Comparison of ENCODE assay signal across 8 cellular contexts in the genomic region with DNA sequence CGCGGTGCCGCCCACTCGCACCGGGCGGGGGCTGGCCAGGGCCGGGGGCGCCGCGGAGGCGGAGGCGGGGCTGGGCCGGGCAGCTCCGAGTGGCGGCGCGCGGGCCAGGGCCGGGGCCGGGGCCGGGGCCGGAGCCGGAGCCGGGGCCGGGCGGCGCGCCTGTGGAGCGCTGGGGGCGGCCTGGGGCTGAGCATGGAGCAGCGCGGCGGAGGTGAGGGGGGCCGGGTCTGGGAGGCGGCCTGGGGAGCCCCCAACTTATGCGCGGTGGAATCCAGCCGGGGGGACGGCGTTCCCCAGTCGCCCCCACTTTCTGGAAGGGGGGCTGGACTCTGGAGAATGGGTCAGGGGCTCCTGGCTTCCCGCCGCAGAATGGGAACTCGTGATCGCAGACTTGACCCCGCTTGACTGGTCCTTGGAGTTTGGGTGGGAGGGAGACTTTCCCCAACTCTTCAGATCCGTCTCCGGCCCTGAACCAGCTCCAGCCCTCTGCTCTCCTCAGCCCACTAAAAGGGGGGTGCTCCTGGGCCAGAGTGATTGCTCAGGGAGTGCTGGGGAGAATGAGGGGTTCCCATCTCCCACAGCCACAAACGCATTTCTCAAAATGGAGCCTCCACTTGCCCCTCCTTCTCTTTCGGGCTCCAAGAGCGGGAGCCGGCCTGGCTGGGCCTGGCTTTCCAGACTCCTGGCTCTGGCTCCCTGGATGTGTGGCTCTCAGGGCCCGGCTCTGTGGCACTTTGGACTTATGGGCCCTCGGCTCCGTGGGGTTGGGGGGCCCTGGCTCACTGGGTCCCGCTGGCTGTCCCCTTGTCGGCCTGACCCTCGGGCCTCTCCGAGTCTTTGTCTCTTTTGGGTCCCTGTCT. TPM values are rescaled to one million over a fixed set of nuclear protein-coding genes. Genes with fewer than 3 reads are reported as not detected.
DNase-seq lines count a peak whose midpoint lies in the region; ATAC-seq and TF ChIP-seq lines count a peak whose summit lies in the region.

A gene with protein sequence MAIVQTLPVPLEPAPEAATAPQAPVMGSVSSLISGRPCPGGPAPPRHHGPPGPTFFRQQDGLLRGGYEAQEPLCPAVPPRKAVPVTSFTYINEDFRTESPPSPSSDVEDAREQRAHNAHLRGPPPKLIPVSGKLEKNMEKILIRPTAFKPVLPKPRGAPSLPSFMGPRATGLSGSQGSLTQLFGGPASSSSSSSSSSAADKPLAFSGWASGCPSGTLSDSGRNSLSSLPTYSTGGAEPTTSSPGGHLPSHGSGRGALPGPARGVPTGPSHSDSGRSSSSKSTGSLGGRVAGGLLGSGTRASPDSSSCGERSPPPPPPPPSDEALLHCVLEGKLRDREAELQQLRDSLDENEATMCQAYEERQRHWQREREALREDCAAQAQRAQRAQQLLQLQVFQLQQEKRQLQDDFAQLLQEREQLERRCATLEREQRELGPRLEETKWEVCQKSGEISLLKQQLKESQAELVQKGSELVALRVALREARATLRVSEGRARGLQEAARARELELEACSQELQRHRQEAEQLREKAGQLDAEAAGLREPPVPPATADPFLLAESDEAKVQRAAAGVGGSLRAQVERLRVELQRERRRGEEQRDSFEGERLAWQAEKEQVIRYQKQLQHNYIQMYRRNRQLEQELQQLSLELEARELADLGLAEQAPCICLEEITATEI (plus strand): TSS at position 67 of the 860 bp plus-strand sequence. CDS start 2,731 bp downstream, outside the sequence.

- peak; percentile 14; the same call in 1 of the 2 replicates for ATAC-seq in Panc1
- no peak for ATAC-seq in HG02642 (IDR thresholded peaks at IDR 0.05; ENCODE audit: poor library complexity, unreplicated experiment)

- in situ Hi-C loops in Panc1 (cut with HindIII; ENCODE audit: low pct_unique_long_range_greater_than_20kb, low sequenced_read_pairs) (no loop called here), endometrial microvascular endothelial cells (cut with HindIII; ENCODE audit: inconsistent ontology term, low pct_unique_long_range_greater_than_20kb, low sequenced_read_pairs) (no loop called here)

- intact Hi-C loops in Panc1 (cut with micrococcal nuclease; ENCODE audit: unreplicated experiment) = no loop called here

- POLR2A ChIA-PET in Panc1 (lab: Charles Lee) = no interaction called here

- CTCF ChIA-PET in Panc1 (lab: Charles Lee) = interaction anchor here (0.5 to 1.4 kb wide), 5 partner anchors 11 to 380 kb away, joined by 4 to 5 read pairs (median 5); no protein-coding TSS in a partner anchor

- H3K4me1 ChIP-seq in Panc1 (ENCODE audit: control insufficient read depth, insufficient read depth, low read length) = peaks cover 34% of the 10 kb centered on the region

- BruUV-seq in Panc1 (replicated peaks; lab: Mats Ljungman, UMichigan) = no TSS peak

- H3K27ac ChIP-seq in Panc1 (ENCODE audit: low read length) = peak within 1 kb of the TSS; percentile 96

- no peaks in the 10 kb centered on the region for H3K9me3 ChIP-seq in Panc1 (ENCODE audit: control insufficient read depth, insufficient read depth, low read depth, low read length)

- TF ChIP-seq CTCF in Panc1 (IDR thresholded peaks at IDR 0.05) = no peak

- H3K4me3 ChIP-seq in Panc1 (ENCODE audit: low read depth in 2 of 2, low read length in 2 of 2) = peak within 1 kb of the TSS; percentile 74 to 87

- H3K36me3 ChIP-seq in Panc1 (ENCODE audit: control insufficient read depth, insufficient read depth, low read length) = peaks cover 11% of the 10 kb centered on the region; the same call in 1 of the 2 replicates

- DNase-seq in NCI-H345 (lab: John Stamatoyannopoulos, UW) (peak; percentile 48), NCI-H345 treated with DMSO at 0.1 percent for 48 hours (lab: John Stamatoyannopoulos, UW; ENCODE audit: unreplicated experiment) (no peak), Panc1 (ENCODE audit: low read depth, low spot score) (no peak), midbrain (lab: John Stamatoyannopoulos, UW) (peak; percentile 37), ureter (ENCODE audit: low spot score) (no peak), NAMALWA (ENCODE audit: low spot score) (no peak)

- no peaks in the 10 kb centered on the region for H3K27me3 ChIP-seq in Panc1 (ENCODE audit: control insufficient read depth, insufficient read depth, low read length)

RNA-seq across cellular contexts. Expression of the gene that starts here (rescaled TPM):
- total RNA-seq in Panc1 (2021; ENCODE audit: unreplicated experiment) = 65.5 TPM
- 97.7 TPM for polyA plus RNA-seq in Panc1 (2012; ENCODE audit: insufficient read length)
- 71.5 TPM for total RNA-seq in endometrial microvascular endothelial cells (ENCODE audit: inconsistent ontology term)
- total RNA-seq in ureter = 63.6 TPM

Comparison
In these comparisons a context has a peak if more than half of its experiments do, and no peak if none do; other contexts are left out.
1. DNase-seq: peak in NCI-H345 (single experiment) and midbrain (single experiment); none in NCI-H345 treated with DMSO at 0.1 percent for 48 hours (single experiment), Panc1 (single experiment), ureter (single experiment) and NAMALWA (single experiment).